ENCODE assay signal across 11 cellular contexts in the genomic region with DNA sequence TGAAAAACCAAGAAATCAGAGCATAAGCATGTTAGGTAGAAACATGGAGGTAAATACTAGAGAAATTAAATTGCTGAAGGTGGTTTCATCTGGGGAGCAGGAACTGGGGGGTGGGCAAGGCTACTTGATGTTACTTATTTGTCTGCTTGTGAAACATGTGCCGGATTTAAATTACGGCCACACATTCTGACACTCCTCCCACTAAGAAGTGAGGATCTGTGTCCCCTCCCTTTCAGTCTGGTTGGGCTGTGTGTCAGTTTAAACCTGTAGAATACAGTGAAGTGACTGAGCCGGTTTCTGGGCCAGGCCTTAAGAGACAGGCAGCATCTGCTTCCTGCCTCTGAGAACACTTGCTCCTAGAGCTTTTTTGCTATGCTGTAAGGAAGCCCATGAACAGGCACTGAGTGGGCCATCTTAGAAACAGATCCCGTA. TPM values are rescaled to one million over a fixed set of nuclear protein-coding genes. Genes with fewer than 3 reads are reported as not detected.
DNase-seq lines count a peak whose midpoint lies in the region; ATAC-seq and TF ChIP-seq lines count a peak whose summit lies in the region.
"Had no signal": no experiment of that assay in that cellular context is flagged by ENCODE, and none has a peak within 500 bp of the region (broad histone marks: within the 10 kb centered on the region; RNA-seq: fewer than 3 reads in every experiment).

No MANE protein-coding gene starts in this region.

- H3K9me2 ChIP-seq in MM.1S (replicated peaks; ENCODE audit: insufficient read depth, low read length), result no peaks in the 10 kb centered on the region

- no peaks in the 10 kb centered on the region for H3K9me3 ChIP-seq in SK-N-MC (ENCODE audit: low read depth, low read length)
- no peaks in the 10 kb centered on the region for H3K9me3 ChIP-seq in MM.1S (replicated peaks; ENCODE audit: insufficient read depth, low read length)
- no peaks in the 10 kb centered on the region for H3K9me3 ChIP-seq in SJCRH30 (replicated peaks)
- H3K9me3 ChIP-seq: thoracic aorta had no signal

- H3K4me3 ChIP-seq in AG10803 (ENCODE audit: low read length) (no peak overlapping the region), GM12865 (ENCODE audit: low read depth, low read length) (no peak overlapping the region), SK-N-MC (no peak overlapping the region), epithelial cell of esophagus (ENCODE audit: low read length) (no peak overlapping the region), MM.1S (ENCODE audit: low read length) (no peak overlapping the region), SJCRH30 (no peak overlapping the region)
- H3K4me3 ChIP-seq: thoracic aorta had no signal

- no peak overlapping the region for H3K4me2 ChIP-seq in MM.1S (ENCODE audit: low read depth, low read length)

- no peaks in the 10 kb centered on the region for H4K20me1 ChIP-seq in MM.1S (ENCODE audit: insufficient read depth, low read length)

- no peaks in the 10 kb centered on the region for H3K27me3 ChIP-seq in MM.1S (replicated peaks; ENCODE audit: insufficient read depth, low read length)
- no peaks in the 10 kb centered on the region for H3K27me3 ChIP-seq in SJCRH30

- H3K27ac ChIP-seq in SK-N-MC (peak overlapping the region; percentile 89), MM.1S (ENCODE audit: low read length) (no peak overlapping the region), SJCRH30 (no peak overlapping the region)
- H3K27ac ChIP-seq: thoracic aorta had no signal

- no peak overlapping the region for H2AFZ ChIP-seq in MM.1S (ENCODE audit: low read length)

- H3K36me3 ChIP-seq in SK-N-MC (ENCODE audit: insufficient read depth, low read length) (peaks cover 64% of the 10 kb centered on the region), MM.1S (replicated peaks; ENCODE audit: insufficient read depth, low read length) (peaks cover 24% of the 10 kb centered on the region; the same call in 1 of the 2 replicates), SJCRH30 (peaks cover 47% of the 10 kb centered on the region)

- DNase-seq in AG10803 (ENCODE audit: low read depth), result peak; percentile 5
- peak; percentile 31 for DNase-seq in GM12865 (ENCODE audit: low read depth)
- DNase-seq in SK-N-MC (ENCODE audit: low read depth, low spot score), result no peak
- DNase-seq in epithelial cell of esophagus (ENCODE audit: low read depth), result peak; percentile 84
- DNase-seq in cortex of kidney (lab: John Stamatoyannopoulos, UW), result no peak
- no peak for DNase-seq in MM.1S
- DNase-seq in SJCRH30, result no peak
- DNase-seq: hypothalamus, NCI-H2029 treated with DMSO at 0.1 percent for 48 hours had no signal

- H3F3A ChIP-seq in MM.1S (ENCODE audit: insufficient read depth, low read length), result peaks cover 39% of the 10 kb centered on the region

- H3K9ac ChIP-seq in SK-N-MC (ENCODE audit: insufficient read length) (no peak overlapping the region), MM.1S (ENCODE audit: low read length) (no peak overlapping the region)

- TF ChIP-seq CTCF in AG10803 (conservative IDR thresholded peaks at IDR 0.05; ENCODE audit: low read length), result no peak
- no peak for TF ChIP-seq CTCF in GM12865 (IDR thresholded peaks at IDR 0.05; ENCODE audit: insufficient read depth, low read depth, low read length, missing control alignments)
- no peak for TF ChIP-seq CTCF in epithelial cell of esophagus (IDR thresholded peaks at IDR 0.05; ENCODE audit: insufficient read depth, low read depth, low read length, missing control alignments)
- TF ChIP-seq CTCF in MM.1S (IDR thresholded peaks at IDR 0.05; ENCODE audit: low read length), result no peak

- H3K4me1 ChIP-seq in MM.1S (ENCODE audit: low read length) (peaks cover 26% of the 10 kb centered on the region), SJCRH30 (no peaks in the 10 kb centered on the region)

- ATAC-seq in HG02885 (IDR thresholded peaks at IDR 0.05; ENCODE audit: poor library complexity, unreplicated experiment), result no peak

- H3K79me2 ChIP-seq in MM.1S (ENCODE audit: low read length), result peaks cover 62% of the 10 kb centered on the region

RNA-seq across cellular contexts. Expression of gene IARS1, which starts 2.3 kb away (rescaled TPM):
- total RNA-seq in SJCRH30 (2014; rRNA removed; shearing (Covaris generic)), result 248 and 274 TPM in 2 replicates

RNA-seq across cellular contexts. Expression of gene NOL8, which starts 29.3 kb away (rescaled TPM):
- total RNA-seq in SJCRH30 (2014; rRNA removed; shearing (Covaris generic)), result 47.9 and 60.6 TPM in 2 replicates

RNA-seq across cellular contexts. Expression of gene CENPP, which starts 29.9 kb away (rescaled TPM):
- total RNA-seq in SJCRH30 (2014; rRNA removed; shearing (Covaris generic)), result 22.6 and 24.2 TPM in 2 replicates

Comparison
In these comparisons a context has a peak if more than half of its experiments do, and no peak if none do; other contexts are left out.
1. DNase-seq: peak in AG10803 (single experiment), GM12865 (single experiment) and epithelial cell of esophagus (single experiment); none in SK-N-MC (single experiment), cortex of kidney (single experiment), MM.1S (single experiment) and SJCRH30 (0 of 2).